Comparison of ENCODE assay signal across 27 cellular contexts in the genomic region with DNA sequence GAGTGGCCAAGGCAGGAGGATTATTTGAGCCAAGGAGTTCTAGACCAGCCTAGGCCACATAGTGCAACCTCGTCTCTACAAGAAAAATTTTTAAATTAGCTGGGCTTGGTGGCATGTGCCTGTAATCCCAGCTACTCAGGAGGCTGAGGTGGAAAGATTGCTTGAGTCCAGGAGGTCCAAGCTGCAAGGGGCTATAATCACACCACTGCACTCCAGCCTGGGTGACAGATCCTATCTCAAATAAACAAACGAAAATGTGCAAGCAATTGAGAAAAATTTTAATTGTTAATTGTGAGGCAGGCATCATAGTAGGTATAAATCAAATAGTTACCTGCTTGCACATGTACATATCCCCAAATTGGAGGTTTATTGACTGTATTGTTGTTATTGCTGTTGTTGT.
"Had no signal": no experiment of that assay in that cellular context is flagged by ENCODE, and none has a peak within 500 bp of the region (broad histone marks: within the 10 kb centered on the region; RNA-seq: fewer than 3 reads in every experiment).

No MANE protein-coding gene starts in this region.

- DNase-seq: stimulated activated CD4-positive, alpha-beta T cell treated with anti-CD3 and anti-CD28 coated beads, Interleukin-2, amount 100 ng/mL, for 48 hours; stimulated activated CD4-positive, alpha-beta T cell treated with anti-CD3 and anti-CD28 coated beads, Interleukin-4, amount 100 ng/mL, for 1 hour; stimulated activated CD4-positive, alpha-beta T cell treated with anti-CD3 and anti-CD28 coated beads, Interleukin-4, amount 100 ng/mL, for 24 hours; stimulated activated CD4-positive, alpha-beta T cell treated with anti-CD3 and anti-CD28 coated beads, Interleukin-4, amount 100 ng/mL, for 4 hours; stimulated activated CD8-positive, alpha-beta memory T cell treated with anti-CD3 and anti-CD28 coated beads, Interleukin-4, amount 100 ng/mL, for 48 hours; stimulated activated naive B cell treated with anti-CD40 and anti-IgM and Interleukin-4, amounts not matched to agents 10 μg/mL and 1 μg/mL and 100 μg/mL, for 72 hours; stimulated activated naive CD4-positive, alpha-beta T cell; stimulated activated naive CD4-positive, alpha-beta T cell treated with Interleukin-2 at 50 U/mL for 16 hours; stimulated activated naive CD8-positive, alpha-beta T cell treated with anti-CD3 and anti-CD28 coated beads, Interleukin-15, amount 100 ng/mL, for 72 hours; stimulated activated naive CD8-positive, alpha-beta T cell treated with anti-CD3 and anti-CD28 coated beads, Interleukin-15, Interleukin-2, amounts not matched to agents 100 U/mL and 50 U/mL, for 24 hours; stomach; substantia nigra; testis; thyroid gland; tibial artery; transverse colon; trophoblast cell; upper lobe of left lung; upper lobe of right lung; uterus had no signal

- H3K4me3 Mint-ChIP-seq: stimulated activated effector memory CD8-positive, alpha-beta T cell treated with anti-CD3 and anti-CD28 coated beads, Interleukin-12 subunit alpha, Interleukin-12 subunit beta, amount 100 ng/mL, for 72 hours; stimulated activated memory B cell treated with anti-CD40 and anti-IgM and Interleukin-4, amounts not matched to agents 10 μg/mL and 1 μg/mL and 100 μg/mL, for 72 hours; stimulated activated naive B cell treated with anti-CD40 and anti-IgM and Interleukin-4, amounts not matched to agents 10 μg/mL and 1 μg/mL and 100 μg/mL, for 72 hours; stimulated activated naive CD8-positive, alpha-beta T cell treated with anti-CD3 and anti-CD28 coated beads, Interleukin-15, amount 100 ng/mL, for 72 hours; stimulated activated naive CD8-positive, alpha-beta T cell treated with anti-CD3 and anti-CD28 coated beads, Interleukin-15, Interleukin-2, amounts not matched to agents 100 ng/mL and 50 ng/mL, for 24 hours had no signal

- H3K36me3 Mint-ChIP-seq: stimulated activated effector memory CD8-positive, alpha-beta T cell treated with anti-CD3 and anti-CD28 coated beads, Interleukin-12 subunit alpha, Interleukin-12 subunit beta, amount 100 ng/mL, for 72 hours; stimulated activated memory B cell treated with anti-CD40 and anti-IgM and Interleukin-4, amounts not matched to agents 10 μg/mL and 1 μg/mL and 100 μg/mL, for 72 hours; stimulated activated naive B cell treated with anti-CD40 and anti-IgM and Interleukin-4, amounts not matched to agents 10 μg/mL and 1 μg/mL and 100 μg/mL, for 72 hours had no signal

- H3K4me1 Mint-ChIP-seq: stimulated activated effector memory CD8-positive, alpha-beta T cell treated with anti-CD3 and anti-CD28 coated beads, Interleukin-12 subunit alpha, Interleukin-12 subunit beta, amount 100 ng/mL, for 72 hours; stimulated activated memory B cell treated with anti-CD40 and anti-IgM and Interleukin-4, amounts not matched to agents 10 μg/mL and 1 μg/mL and 100 μg/mL, for 72 hours; stimulated activated naive B cell treated with anti-CD40 and anti-IgM and Interleukin-4, amounts not matched to agents 10 μg/mL and 1 μg/mL and 100 μg/mL, for 72 hours; stimulated activated naive CD8-positive, alpha-beta T cell treated with anti-CD3 and anti-CD28 coated beads, Interleukin-15, amount 100 ng/mL, for 72 hours had no signal

- H3K27ac Mint-ChIP-seq: stimulated activated effector memory CD8-positive, alpha-beta T cell treated with anti-CD3 and anti-CD28 coated beads, Interleukin-12 subunit alpha, Interleukin-12 subunit beta, amount 100 ng/mL, for 72 hours; stimulated activated memory B cell treated with anti-CD40 and anti-IgM and Interleukin-4, amounts not matched to agents 10 μg/mL and 1 μg/mL and 100 μg/mL, for 72 hours; stimulated activated naive B cell treated with anti-CD40 and anti-IgM and Interleukin-4, amounts not matched to agents 10 μg/mL and 1 μg/mL and 100 μg/mL, for 72 hours; stimulated activated naive CD8-positive, alpha-beta T cell treated with anti-CD3 and anti-CD28 coated beads, Interleukin-15, Interleukin-2, amounts not matched to agents 100 ng/mL and 50 ng/mL, for 24 hours had no signal

- H3K27ac ChIP-seq: stomach, suprapubic skin, testis, thoracic aorta, thyroid gland, tibial artery, tibial nerve, transverse colon, upper lobe of left lung, upper lobe of right lung, uterus, vagina had no signal

- H3K36me3 ChIP-seq: uterus had no signal

- H3K9me3 ChIP-seq: stomach, suprapubic skin, testis, thoracic aorta, thyroid gland, tibial artery, tibial nerve, transverse colon, upper lobe of left lung, upper lobe of right lung, uterus, vagina had no signal

- H3K4me3 ChIP-seq: stomach, suprapubic skin, testis, thoracic aorta, thyroid gland, tibial artery, tibial nerve, transverse colon, upper lobe of left lung, upper lobe of right lung, uterus, vagina had no signal

- H3K4me1 ChIP-seq: stomach, suprapubic skin, thyroid gland, tibial artery, tibial nerve, transverse colon, upper lobe of left lung, upper lobe of right lung, uterus, vagina had no signal

- H3K27me3 Mint-ChIP-seq: stimulated activated memory B cell treated with anti-CD40 and anti-IgM and Interleukin-4, amounts not matched to agents 10 μg/mL and 1 μg/mL and 100 μg/mL, for 72 hours; stimulated activated naive B cell treated with anti-CD40 and anti-IgM and Interleukin-4, amounts not matched to agents 10 μg/mL and 1 μg/mL and 100 μg/mL, for 72 hours; stimulated activated naive CD8-positive, alpha-beta T cell treated with anti-CD3 and anti-CD28 coated beads, Interleukin-15, amount 100 ng/mL, for 72 hours; stimulated activated naive CD8-positive, alpha-beta T cell treated with anti-CD3 and anti-CD28 coated beads, Interleukin-15, Interleukin-2, amounts not matched to agents 100 ng/mL and 50 ng/mL, for 24 hours had no signal

- H3K9me3 Mint-ChIP-seq: stimulated activated effector memory CD8-positive, alpha-beta T cell treated with anti-CD3 and anti-CD28 coated beads, Interleukin-12 subunit alpha, Interleukin-12 subunit beta, amount 100 ng/mL, for 72 hours; stimulated activated memory B cell treated with anti-CD40 and anti-IgM and Interleukin-4, amounts not matched to agents 10 μg/mL and 1 μg/mL and 100 μg/mL, for 72 hours; stimulated activated naive B cell treated with anti-CD40 and anti-IgM and Interleukin-4, amounts not matched to agents 10 μg/mL and 1 μg/mL and 100 μg/mL, for 72 hours; stimulated activated naive CD8-positive, alpha-beta T cell treated with anti-CD3 and anti-CD28 coated beads, Interleukin-15, amount 100 ng/mL, for 72 hours; stimulated activated naive CD8-positive, alpha-beta T cell treated with anti-CD3 and anti-CD28 coated beads, Interleukin-15, Interleukin-2, amounts not matched to agents 100 ng/mL and 50 ng/mL, for 24 hours had no signal
